21 cellular contexts compared by ENCODE assay signal in genomic region chr2:168499500-168499899, GRCh38.
"Had no signal": no experiment of that assay in that cellular context is flagged by ENCODE, and none has a peak within 500 bp of the region (broad histone marks: within the 10 kb centered on the region; RNA-seq: fewer than 3 reads in every experiment).

No MANE protein-coding gene starts in this region.

- ATAC-seq: lower lobe of right lung had no signal

- H3K27me3 Mint-ChIP-seq: naive B cell had no signal

- H3K27ac Mint-ChIP-seq: immature natural killer cell, memory B cell, naive B cell, nephron progenitor cell had no signal

- H3K9me3 Mint-ChIP-seq: immature natural killer cell had no signal

- DNase-seq: cortex of kidney; dorsolateral prefrontal cortex; effector memory CD4-positive, alpha-beta T cell; immature natural killer cell; left ventricle myocardium inferior; lower lobe of right lung; midbrain; naive B cell; nephron progenitor cell; psoas muscle; retina; right lobe of liver; spleen; stimulated activated naive CD4-positive, alpha-beta T cell; stomach; substantia nigra; transverse colon had no signal

- H3K4me3 ChIP-seq: dorsolateral prefrontal cortex, esophagus muscularis mucosa, left ventricle myocardium inferior, lower lobe of right lung, psoas muscle, right lobe of liver, spleen, stomach, thoracic aorta, transverse colon had no signal

- H3K4me3 Mint-ChIP-seq: immature natural killer cell, memory B cell, nephron progenitor cell had no signal

- H3K36me3 ChIP-seq: esophagus muscularis mucosa, left ventricle myocardium inferior, lower lobe of right lung, right lobe of liver, stomach, thoracic aorta, transverse colon had no signal

- H3K27ac ChIP-seq: dorsolateral prefrontal cortex, epithelial cell of prostate, esophagus muscularis mucosa, left ventricle myocardium inferior, lower lobe of right lung, psoas muscle, right lobe of liver, spleen, stomach, thoracic aorta, transverse colon had no signal

- H3K4me1 ChIP-seq: lower lobe of right lung, spleen had no signal

- H3K9me3 ChIP-seq: esophagus muscularis mucosa, left ventricle myocardium inferior, lower lobe of right lung, psoas muscle, right lobe of liver, stomach, thoracic aorta, transverse colon had no signal

- H3K27me3 ChIP-seq: dorsolateral prefrontal cortex, esophagus muscularis mucosa, right lobe of liver, spleen, stomach, transverse colon had no signal
